8 cellular contexts compared by ENCODE assay signal in genomic region chr9:76394896-76395244, GRCh38. TPM values are rescaled to one million over a fixed set of nuclear protein-coding genes. Genes with fewer than 3 reads are reported as not detected.
DNase-seq lines count a peak whose midpoint lies in the region; ATAC-seq, FAIRE-seq and TF ChIP-seq lines count a peak whose summit lies in the region.

No MANE protein-coding gene starts in this region.

- H3K27ac Mint-ChIP-seq in astrocyte (ENCODE audit: unreplicated experiment), result peak overlapping the region; percentile 79

- peak overlapping the region; percentile 85 for H3K4me3 Mint-ChIP-seq in astrocyte (ENCODE audit: unreplicated experiment)

- H3K9ac ChIP-seq in astrocyte (ENCODE audit: low read length), result peak overlapping the region; percentile 88

- H3K27me3 ChIP-seq in SJCRH30, result no peaks in the 10 kb centered on the region
- no peaks in the 10 kb centered on the region for H3K27me3 ChIP-seq in astrocyte (ENCODE audit: insufficient read depth, low read length)
- no peaks in the 10 kb centered on the region for H3K27me3 ChIP-seq in iPS DF 6.9 (ENCODE audit: control insufficient read depth, insufficient read depth, low read length)
- no peaks in the 10 kb centered on the region for H3K27me3 ChIP-seq in small intestine (ENCODE audit: control insufficient read depth in 2 of 2, insufficient read depth in 2 of 2, low read length in 2 of 2)

- peak overlapping the region; percentile 88 for H3K4me3 ChIP-seq in SJCRH30
- H3K4me3 ChIP-seq in astrocyte (ENCODE audit: insufficient read depth, low read depth, low read length), result peak overlapping the region; percentile 79
- peak overlapping the region; percentile 46; the same call in 1 of the 2 replicates for H3K4me3 ChIP-seq in iPS DF 6.9 (ENCODE audit: low read length)
- peak overlapping the region; percentile 83 to 96 for H3K4me3 ChIP-seq in small intestine (ENCODE audit: low read depth in 1 of 2, low read length in 2 of 2)

- H3K9me3 Mint-ChIP-seq in astrocyte (ENCODE audit: unreplicated experiment), result no peaks in the 10 kb centered on the region

- H3K36me3 Mint-ChIP-seq in astrocyte (ENCODE audit: low read depth, unreplicated experiment), result no peaks in the 10 kb centered on the region

- H2AFZ ChIP-seq in astrocyte (ENCODE audit: low read depth, low read length), result peak overlapping the region; percentile 92

- H4K20me1 ChIP-seq in astrocyte (ENCODE audit: insufficient read depth, low read length), result no peaks in the 10 kb centered on the region

- H3K9me3 ChIP-seq in SJCRH30 (replicated peaks) (peaks cover 4% of the 10 kb centered on the region; the same call in 1 of the 2 replicates), astrocyte (ENCODE audit: insufficient read depth, low read depth, low read length) (no peaks in the 10 kb centered on the region), iPS DF 6.9 (ENCODE audit: control insufficient read depth, insufficient read depth, low read length) (no peaks in the 10 kb centered on the region), small intestine (ENCODE audit: control insufficient read depth, low read depth) (no peaks in the 10 kb centered on the region)

- H3K36me3 ChIP-seq in SJCRH30 (peaks cover 5% of the 10 kb centered on the region), astrocyte (ENCODE audit: insufficient read depth, low read length) (no peaks in the 10 kb centered on the region), iPS DF 6.9 (ENCODE audit: control insufficient read depth, insufficient read depth, low read length) (no peaks in the 10 kb centered on the region), small intestine (ENCODE audit: control insufficient read depth in 2 of 2, insufficient read depth in 2 of 2, low read length in 2 of 2) (no peaks in the 10 kb centered on the region)

- peak; percentile 46 for ATAC-seq in GM21786 (IDR thresholded peaks at IDR 0.05; ENCODE audit: unreplicated experiment)

- H3K79me2 ChIP-seq in astrocyte (ENCODE audit: insufficient read depth, low read length), result peaks cover 31% of the 10 kb centered on the region

- no peak for TF ChIP-seq CTCF in astrocyte (IDR thresholded peaks at IDR 0.05; ENCODE audit: insufficient read depth, low read depth, low read length)

- H3K27me3 Mint-ChIP-seq in astrocyte (ENCODE audit: low read depth, unreplicated experiment), result no peaks in the 10 kb centered on the region

- FAIRE-seq in astrocyte (lab: Jason Lieb, UNC) (no peak), small intestine (lab: Jason Lieb, UNC) (no peak)

- no CpG with 5 or more reads among the region's 14 CpGs for WGBS in iPS DF 6.9 (ENCODE audit: insufficient coverage, insufficient read length)
- 0 to 1% (median 0%) methylated on average over 14 of the region's 14 CpGs for WGBS in small intestine, 3 donors

- peak overlapping the region; percentile 97 for H3K4me2 ChIP-seq in astrocyte (ENCODE audit: low read length)

- peaks cover 3% of the 10 kb centered on the region for H3K4me1 Mint-ChIP-seq in astrocyte (ENCODE audit: low read depth, unreplicated experiment)

- H3K27ac ChIP-seq in SJCRH30, result peak overlapping the region; percentile 90
- peak overlapping the region; percentile 82 for H3K27ac ChIP-seq in astrocyte (ENCODE audit: low read depth, low read length)
- H3K27ac ChIP-seq in iPS DF 6.9 (ENCODE audit: low read length), result no peak overlapping the region
- peak overlapping the region; percentile 94 to 99 for H3K27ac ChIP-seq in small intestine (ENCODE audit: low read depth in 1 of 2, low read length in 1 of 2)

- H3K4me1 ChIP-seq in SJCRH30 (no peaks in the 10 kb centered on the region), astrocyte (ENCODE audit: insufficient read depth, low read length) (peaks cover 8% of the 10 kb centered on the region), iPS DF 6.9 (ENCODE audit: control insufficient read depth, insufficient read depth, low read length) (no peaks in the 10 kb centered on the region), small intestine (ENCODE audit: control insufficient read depth in 2 of 2, insufficient read depth in 1 of 2, low read depth in 1 of 2, low read length in 1 of 2) (peaks cover 0 to 6% of the 10 kb centered on the region in 2 donors)

- DNase-seq in GDM1 (lab: John Stamatoyannopoulos, UW) (peak; percentile 69), Kasumi-1 (lab: John Stamatoyannopoulos, UW) (peak; percentile 89 to 90), SJCRH30 (peak; percentile 69 to 82), astrocyte (ENCODE audit: low read depth) (no peak), iPS DF 6.9 (ENCODE audit: low read depth, low spot score) (no peak), small intestine (peak; percentile 78), T1000 (lab: John Stamatoyannopoulos, UW) (no peak)

RNA-seq across cellular contexts. Expression of gene RFK, which starts 0.6 kb away (rescaled TPM):
- total RNA-seq in SJCRH30 (2014; rRNA removed; shearing (Covaris generic)), result 35.4 and 37.0 TPM in 2 replicates
- total RNA-seq in astrocyte, result 19.2 and 26.8 TPM in 2 replicates
- polyA plus RNA-seq in small intestine, result 10 to 100 TPM; 28.3 to 67.3 (median 48.3) TPM

Comparison
In these comparisons a context has a peak if more than half of its experiments do, and no peak if none do; other contexts are left out.
1. DNase-seq: peak in GDM1 (single experiment), Kasumi-1 (2 of 2), SJCRH30 (2 of 2) and small intestine (single experiment); none in astrocyte (single experiment), iPS DF 6.9 (single experiment) and T1000 (single experiment).
2. Peak in every context shown above with its lines, with median percentiles within 50 percentile points of each other: H3K4me3 ChIP-seq.